Comparison of ENCODE assay signal across 8 cellular contexts in the genomic region with DNA sequence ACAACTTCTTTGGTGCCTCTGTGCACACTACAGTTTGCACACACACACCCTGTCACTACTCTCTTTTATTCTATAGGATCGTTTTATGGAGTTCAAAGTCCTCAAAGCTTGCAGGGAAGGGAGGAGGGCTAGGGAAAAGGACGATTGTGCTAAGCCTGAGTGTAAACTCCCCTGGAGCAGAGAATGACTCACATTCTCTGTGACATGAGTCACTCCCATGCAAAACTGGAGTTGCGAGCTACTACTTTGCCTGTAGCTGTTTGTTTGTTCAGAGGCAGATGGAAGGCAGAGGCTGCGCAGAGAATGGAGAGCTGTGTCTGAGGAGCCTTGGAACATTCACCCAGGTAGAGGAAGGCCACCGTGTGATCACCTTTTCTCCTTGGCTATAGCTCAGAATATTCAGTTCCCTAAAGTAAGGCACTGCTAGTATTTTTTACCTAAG.
DNase-seq lines count a peak whose midpoint lies in the region; ATAC-seq and TF ChIP-seq lines count a peak whose summit lies in the region.

No MANE protein-coding gene starts in this region.

- peak overlapping the region; percentile 74 for H3K27ac ChIP-seq in 22Rv1

- DNase-seq in NCI-H146 (lab: John Stamatoyannopoulos, UW) = peak; percentile 50
- peak; percentile 70 for DNase-seq in amniotic stem cell (lab: John Stamatoyannopoulos, UW)
- peak; percentile 70 for DNase-seq in iPS DF 19.7 (ENCODE audit: low read depth, low spot score)
- DNase-seq in stimulated activated CD8-positive, alpha-beta memory T cell treated with anti-CD3 and anti-CD28 coated beads, Interleukin-4, amount 100 ng/mL, for 48 hours = peak; percentile 37
- no peak for DNase-seq in NCI-H128 (lab: John Stamatoyannopoulos, UW; ENCODE audit: unreplicated experiment)

- no peak for TF ChIP-seq CTCF in 22Rv1 (IDR thresholded peaks at IDR 0.05)

- ATAC-seq in GM18498 (IDR thresholded peaks at IDR 0.05; ENCODE audit: unreplicated experiment) (peak; percentile 94), HG02763 (IDR thresholded peaks at IDR 0.05; ENCODE audit: unreplicated experiment) (peak; percentile 95)
